In the genomic region with DNA sequence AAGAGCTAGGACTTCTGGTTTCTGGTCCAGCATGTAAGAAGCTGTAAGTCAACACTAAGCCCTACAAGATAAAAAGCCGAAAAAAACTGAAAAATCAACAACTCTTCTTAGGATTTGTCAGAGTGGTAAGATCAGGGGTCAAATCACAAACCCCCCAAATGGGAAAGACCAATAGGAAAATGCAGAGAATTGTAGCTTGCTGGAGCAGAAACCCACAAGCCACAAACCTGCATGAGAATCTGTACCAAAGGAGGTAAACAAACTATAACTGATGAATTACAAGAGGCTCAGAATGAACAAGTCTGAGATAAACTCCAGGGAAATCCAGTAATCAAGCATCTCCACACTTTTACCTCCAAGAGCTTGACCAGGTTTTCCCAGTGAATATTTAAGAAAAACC, we compare ENCODE assay signal across 13 cellular contexts. TPM values are rescaled to one million over a fixed set of nuclear protein-coding genes. Genes with fewer than 3 reads are reported as not detected.
DNase-seq lines count a peak whose midpoint lies in the region; ATAC-seq, FAIRE-seq and TF ChIP-seq lines count a peak whose summit lies in the region.
"Had no signal": no experiment of that assay in that cellular context is flagged by ENCODE, and none has a peak within 500 bp of the region (broad histone marks: within the 10 kb centered on the region; RNA-seq: fewer than 3 reads in every experiment).

No MANE protein-coding gene starts in this region.

- TF ChIP-seq POLR2A in GM12878 (IDR thresholded peaks at IDR 0.05; ENCODE audit: low read depth, low read length) (no peak), prostate gland (IDR thresholded peaks at IDR 0.05) (no peak)

- H4K8ac ChIP-seq in mesendoderm (ENCODE audit: low read depth, low read length) = no peak overlapping the region

- H2BK5ac ChIP-seq in mesendoderm (ENCODE audit: low read length) = no peak overlapping the region

- 0% methylated on average over 1 of the region's 1 CpG for WGBS in GM12878 (ENCODE audit: insufficient coverage, insufficient replicate concordance, low lambda C conversion rate, missing lambda C conversion rate)
- WGBS in mesendoderm (ENCODE audit: extremely low coverage, insufficient coverage, low lambda C conversion rate) = no CpG with 5 or more reads among the region's 1 CpG
- 88% methylated on average over 1 of the region's 1 CpG for WGBS in prostate gland

- H3K27ac ChIP-seq in BLaER1 = peak overlapping the region; percentile 39; the same call in 1 of the 2 replicates
- H3K27ac ChIP-seq in GM12878 (ENCODE audit: control insufficient read depth, insufficient read depth) = peak overlapping the region; percentile 66
- no peak overlapping the region for H3K27ac ChIP-seq in mesendoderm (ENCODE audit: low read depth, low read length)
- no peak overlapping the region for H3K27ac ChIP-seq in prostate gland

- H2AFZ ChIP-seq in Loucy (ENCODE audit: low read length) (no peak overlapping the region), GM12878 (ENCODE audit: control insufficient read depth, low read depth, low read length) (no peak overlapping the region)

- H3K9me3 ChIP-seq in BLaER1 = peaks cover 48% of the 10 kb centered on the region
- H3K9me3 ChIP-seq in Loucy (ENCODE audit: insufficient read depth, low read depth, low read length) = peaks cover 8% of the 10 kb centered on the region; the same call in 1 of the 2 replicates
- peaks cover 6% of the 10 kb centered on the region for H3K9me3 ChIP-seq in GM12878 (replicated peaks; ENCODE audit: control insufficient read depth, insufficient read depth, low read length)
- H3K9me3 ChIP-seq in prostate gland = no peaks in the 10 kb centered on the region

- no peak overlapping the region for H3K56ac ChIP-seq in mesendoderm (ENCODE audit: low read length)

- ATAC-seq in GM18498 (IDR thresholded peaks at IDR 0.05; ENCODE audit: unreplicated experiment) = peak; percentile 32
- ATAC-seq in GM12878 = peak; percentile 58

- peaks cover 28% of the 10 kb centered on the region for H3K4me1 ChIP-seq in BLaER1
- H3K4me1 ChIP-seq in Loucy (ENCODE audit: insufficient read depth, low read length, poor library complexity, severe bottlenecking) = peaks cover 16% of the 10 kb centered on the region
- H3K4me1 ChIP-seq in GM12878 (ENCODE audit: control insufficient read depth, insufficient read depth, low read length) = peaks cover 28% of the 10 kb centered on the region
- no peaks in the 10 kb centered on the region for H3K4me1 ChIP-seq in mesendoderm (ENCODE audit: control insufficient read depth, low read depth, low read length)
- H3K4me1 ChIP-seq in prostate gland (replicated peaks) = no peaks in the 10 kb centered on the region

- peak; percentile 31 for DNase-seq in GM12878 (ENCODE audit: low read depth, low spot score)
- DNase-seq in mesendoderm = no peak
- DNase-seq in Ammon's horn (ENCODE audit: low spot score) = no peak
- no peak for DNase-seq in prostate gland (ENCODE audit: low spot score)
- DNase-seq in EL = no peak
- DNase-seq: hypothalamus; posterior cingulate gyrus; stimulated activated CD4-positive, alpha-beta T cell treated with anti-CD3 and anti-CD28 coated beads, Interleukin-1b, Interleukin-23, amount 100 ng/mL, for 48 hours; stimulated activated naive CD4-positive, alpha-beta T cell treated with Interleukin-2 at 50 U/mL for 16 hours had no signal

- H3K27me3 ChIP-seq in BLaER1 = no peaks in the 10 kb centered on the region
- no peaks in the 10 kb centered on the region for H3K27me3 ChIP-seq in Loucy (ENCODE audit: insufficient read depth, low read length, poor library complexity, severe bottlenecking)
- H3K27me3 ChIP-seq in GM12878 (replicated peaks in 1 of 2; ENCODE audit: control insufficient read depth in 2 of 2, insufficient read depth in 2 of 2, low read length in 1 of 2) = no peaks in the 10 kb centered on the region
- H3K27me3 ChIP-seq in mesendoderm (ENCODE audit: insufficient read depth, low read length, poor library complexity) = no peaks in the 10 kb centered on the region
- no peaks in the 10 kb centered on the region for H3K27me3 ChIP-seq in prostate gland (replicated peaks; ENCODE audit: insufficient read depth)

- H3K36me3 ChIP-seq in BLaER1 (peaks cover 38% of the 10 kb centered on the region), Loucy (ENCODE audit: insufficient read depth, low read length) (peaks cover 8% of the 10 kb centered on the region; the same call in 1 of the 2 replicates), GM12878 (ENCODE audit: control insufficient read depth in 2 of 2, insufficient read depth in 2 of 2, low read length in 1 of 2) (no peaks in the 10 kb centered on the region; a peak in 1 of 4 replicates), mesendoderm (ENCODE audit: control insufficient read depth, insufficient read depth, low read length) (no peaks in the 10 kb centered on the region), prostate gland (no peaks in the 10 kb centered on the region)

- intact Hi-C loops in GM12878 (cut with micrococcal nuclease; ENCODE audit: unreplicated experiment) = no loop called here
- intact Hi-C loops in prostate gland (cut with DNase I) = no loop called here

- CTCF ChIA-PET in GM12878 (lab: Yijun Ruan, JAX) = interaction anchor here (0.7 to 3.4 kb wide), 3 partner anchors 35 to 41 kb away, joined by 3 to 18 read pairs (median 3); no protein-coding TSS in a partner anchor

- H2BK15ac ChIP-seq in mesendoderm (replicated peaks; ENCODE audit: low read depth) = no peak overlapping the region

- H3K9ac ChIP-seq in BLaER1 (0 out of 2 replicates have a peak overlapping the region, but pooled peaks have one; percentile 11), Loucy (ENCODE audit: low read depth, low read length, poor library complexity, severe bottlenecking) (no peak overlapping the region), GM12878 (ENCODE audit: control insufficient read depth, insufficient read depth, low read length) (no peak overlapping the region), mesendoderm (ENCODE audit: low read length) (no peak overlapping the region)

- H3K79me2 ChIP-seq in Loucy (ENCODE audit: insufficient read depth, low read length) (peaks cover 98% of the 10 kb centered on the region), GM12878 (ENCODE audit: control insufficient read depth, insufficient read depth, low read length) (peaks cover 83% of the 10 kb centered on the region), mesendoderm (ENCODE audit: control insufficient read depth, insufficient read depth, low read length) (peaks cover 59% of the 10 kb centered on the region)

- no peak for TF ChIP-seq EP300 in GM12878 (IDR thresholded peaks at IDR 0.05; ENCODE audit: borderline replicate concordance in 1 of 2, control insufficient read depth in 1 of 2, low read depth in 2 of 2, low read length in 2 of 2)

- no peak for TF ChIP-seq RAD21 in GM12878 (IDR thresholded peaks at IDR 0.05; ENCODE audit: insufficient read depth, low read depth, low read length)

- FAIRE-seq in GM12878 (lab: Jason Lieb, UNC) = no peak
- FAIRE-seq: endothelial cell of umbilical vein had no signal

- in situ Hi-C loops in GM12878 (cut with MboI) = no loop called here

- POLR2A ChIA-PET in GM12878 (lab: Charles Lee) = no interaction called here

- H3K18ac ChIP-seq in mesendoderm (ENCODE audit: low read length) = no peak overlapping the region

- no peak overlapping the region for H3K4ac ChIP-seq in mesendoderm (ENCODE audit: low read depth, low read length)

- RAD21 ChIA-PET in GM12878 (lab: Charles Lee; ENCODE audit: unreplicated experiment) = interaction anchor here (1.9 kb wide), 1 partner anchor 37 kb away, joined by 10 read pairs; no protein-coding TSS in a partner anchor

- no peak overlapping the region for H4K5ac ChIP-seq in mesendoderm (ENCODE audit: low read length)

- no TSS peak for BruUV-seq in GM12878 (replicated peaks; lab: Mats Ljungman, UMichigan)

- peaks cover 7% of the 10 kb centered on the region for H3K79me1 ChIP-seq in mesendoderm (ENCODE audit: low read length)

- H2AK5ac ChIP-seq in mesendoderm (ENCODE audit: low read length) = no peak overlapping the region

- no peak overlapping the region for H3K23ac ChIP-seq in mesendoderm (ENCODE audit: low read length)

- no peaks in the 10 kb centered on the region for H3K9me2 ChIP-seq in Loucy (replicated peaks; ENCODE audit: low read depth, low read length)

- H2BK120ac ChIP-seq in mesendoderm (ENCODE audit: low read depth, low read length) = no peak overlapping the region

- H3F3A ChIP-seq in Loucy (ENCODE audit: low read depth) = no peaks in the 10 kb centered on the region

- H3K4me2 ChIP-seq in BLaER1 (peak overlapping the region; percentile 67), Loucy (ENCODE audit: low read depth, low read length, poor library complexity, severe bottlenecking) (peak overlapping the region; percentile 14), GM12878 (ENCODE audit: control insufficient read depth, insufficient read depth) (peak overlapping the region; percentile 72), mesendoderm (ENCODE audit: low read length) (no peak overlapping the region)

- H3K4me3 ChIP-seq in BLaER1 (no peak overlapping the region), Loucy (ENCODE audit: low read length, poor library complexity, severe bottlenecking) (no peak overlapping the region), GM12878 (peak overlapping the region; percentile 14; the same call in 1 of the 2 replicates), mesendoderm (ENCODE audit: low read length) (no peak overlapping the region), prostate gland (no peak overlapping the region)

- SMC1A ChIA-PET in GM12878 (lab: Charles Lee; ENCODE audit: uncharacterized antibody, unreplicated experiment) = interaction anchor here (0.6 to 2.2 kb wide), 6 partner anchors 13 to 111 kb away, joined by 3 to 6 read pairs (median 4); no protein-coding TSS in a partner anchor

- TF ChIP-seq CTCF in Loucy (conservative IDR thresholded peaks at IDR 0.05; ENCODE audit: low read length) = no peak
- no peak for TF ChIP-seq CTCF in GM12878 (IDR thresholded peaks at IDR 0.05 in 2 of 3, conservative IDR thresholded peaks at IDR 0.05 in 1 of 3; ENCODE audit: control insufficient read depth in 2 of 3, extremely low read depth in 1 of 3, insufficient read depth in 1 of 3, low read depth in 3 of 3, low read length in 3 of 3)
- TF ChIP-seq CTCF in prostate gland (IDR thresholded peaks at IDR 0.05) = no peak

- H4K20me1 ChIP-seq in BLaER1 (peaks cover 49% of the 10 kb centered on the region), Loucy (ENCODE audit: insufficient read depth, low read length, poor library complexity, severe bottlenecking) (peaks cover 46% of the 10 kb centered on the region), GM12878 (ENCODE audit: control insufficient read depth, insufficient read depth) (no peaks in the 10 kb centered on the region)

RNA-seq across cellular contexts. Expression of a gene that starts 36.0 kb away (rescaled TPM):
- 33.7 and 34.2 TPM in 2 replicates for total RNA-seq in GM12878 (2013; cell fraction: nucleolus; rRNA removed)
- 11.3 and 12.0 TPM in 2 replicates for total RNA-seq in GM12878 (2014; rRNA removed)
- total RNA-seq in GM12878 (2014; rRNA removed; fragmentation: Illumina TruSeq; extraction: Trizol) = 10.6 and 11.2 TPM in 2 replicates
- 26.5 and 31.4 TPM in 2 replicates for total RNA-seq in GM12878 (2021)
- 6.1 TPM for polyA plus RNA-seq in GM12878 (2011; ENCODE audit: low read depth)
- 11.0 and 13.0 TPM in 2 replicates for polyA plus RNA-seq in GM12878 (2011; rRNA removed)
- polyA plus RNA-seq in GM12878 (2011; cell fraction: cytosol; rRNA removed) = 10.1 and 13.2 TPM in 2 replicates
- polyA plus RNA-seq in GM12878 (2011; cell fraction: nucleus; rRNA removed) = 15.2 and 15.7 TPM in 2 replicates
- polyA plus RNA-seq in GM12878 (2012) = 6.4 and 8.5 TPM in 2 replicates
- polyA plus RNA-seq in GM12878 (2014; fragmentation: Illumina TruSeq; extraction: Trizol) = 24.6 and 27.0 TPM in 2 replicates
- polyA plus RNA-seq in GM12878 (2014; fragmentation: Nextera tagmentation; extraction: Ambion mirVana) = 1 to 10 TPM; 3.2 to 4.0 TPM
- polyA plus RNA-seq in GM12878 (2014; rRNA removed) = 10.1 and 11.8 TPM in 2 replicates
- polyA plus RNA-seq in GM12878 (2016; fragmentation: Nextera tagmentation; extraction: Ambion mirVana) = 1 to 10 TPM; 7.6 to 8.5 TPM
- 37.4 and 45.0 TPM in 2 replicates for polyA minus RNA-seq in GM12878 (2011; rRNA and poly(A)+ RNA removed)
- 13.4 and 17.7 TPM in 2 replicates for polyA minus RNA-seq in GM12878 (2011; cell fraction: cytosol; rRNA and poly(A)+ RNA removed)
- polyA minus RNA-seq in GM12878 (2011; cell fraction: nucleus; rRNA and poly(A)+ RNA removed) = 8.0 and 11.8 TPM in 2 replicates
- 18.5 TPM for polyA plus RNA-seq in mesendoderm (2013, experiment 1 of 2)
- 19.7 TPM for polyA plus RNA-seq in mesendoderm (2013, experiment 2 of 2)
- 10 to 100 TPM in 1 of 2 donors, 1 to 10 TPM in 1; 9.3 to 15.1 TPM for total RNA-seq in prostate gland

Comparison
In these comparisons a context has a peak if more than half of its experiments do, and no peak if none do; other contexts are left out.
1. H3K27ac ChIP-seq: peak in BLaER1 (single experiment) and GM12878 (single experiment); none in mesendoderm (single experiment) and prostate gland (0 of 2).